ENCODE assay signal across 8 cellular contexts in the genomic region with DNA sequence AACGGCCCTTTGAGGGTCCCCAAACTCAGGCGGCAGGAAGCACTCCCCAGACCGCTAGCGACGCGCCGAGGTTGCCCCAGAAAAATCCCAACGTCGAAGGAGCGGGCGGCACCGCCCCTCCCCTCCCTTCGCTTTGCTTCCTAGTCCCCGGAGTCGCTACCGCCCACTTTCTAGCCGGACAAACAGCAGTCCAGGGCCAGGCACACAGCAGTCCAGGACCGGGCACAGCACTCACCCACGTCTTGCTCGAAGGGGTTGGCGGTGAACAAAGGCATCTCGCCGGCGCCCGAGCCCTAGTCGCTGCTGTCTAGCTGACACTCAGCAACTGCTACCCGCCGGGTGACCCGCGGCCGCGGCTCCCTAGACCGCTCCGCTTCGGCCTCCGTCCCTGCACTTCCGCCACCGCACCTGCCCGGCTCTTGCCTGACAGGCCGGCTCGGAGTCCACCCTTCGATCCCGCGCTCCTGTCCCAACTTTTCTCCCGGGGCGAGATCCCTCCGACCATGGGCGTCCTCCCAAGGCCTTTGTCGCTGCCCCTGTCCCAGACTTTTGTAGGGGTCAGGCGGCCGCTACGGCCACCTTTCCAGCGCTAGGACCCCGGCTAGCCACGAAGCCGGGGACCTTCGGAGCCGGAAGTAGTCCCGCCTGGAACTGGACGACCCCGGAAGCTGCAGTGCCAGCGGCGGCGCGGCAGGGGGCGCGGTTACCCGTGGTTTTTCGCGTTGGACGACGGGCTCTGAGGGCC. TPM values are rescaled to one million over a fixed set of nuclear protein-coding genes. Genes with fewer than 3 reads are reported as not detected.
DNase-seq lines count a peak whose midpoint lies in the region; ATAC-seq and TF ChIP-seq lines count a peak whose summit lies in the region.

A gene (minus strand): TSS at position 396 of the 745 bp plus-strand sequence. CDS start 121 bp downstream, at position 275.

- peak; percentile 89 for ATAC-seq in effector memory CD8-positive, alpha-beta T cell (replicated peaks)
- peak; percentile 78 for ATAC-seq in memory B cell (ENCODE audit: low read depth)

- DNase-seq in Caki2 (ENCODE audit: low read depth) (peak; percentile 94), GM20000 (ENCODE audit: low spot score) (peak; percentile 91), HT-29 (ENCODE audit: low spot score) (peak; percentile 95), NOMO-1 treated with DMSO at 0.1 percent for 48 hours (lab: John Stamatoyannopoulos, UW; ENCODE audit: unreplicated experiment) (peak; percentile 94), memory B cell (ENCODE audit: low spot score in 2 of 2) (peak; percentile 95 to 99)
- peak; percentile 85 to 88 for DNase-seq in activated CD8-positive, alpha-beta memory T cell treated with anti-CD3 and anti-CD28 coated beads for 4 hours (ENCODE audit: low read depth in 2 of 2)
- DNase-seq in effector memory CD8-positive, alpha-beta T cell, result peak; percentile 91 to 96 (median 95)
- DNase-seq in stimulated activated CD8-positive, alpha-beta memory T cell treated with anti-CD3 and anti-CD28 coated beads, Interleukin-12 subunit alpha, Interleukin-12 subunit beta, amount 100 ng/mL, for 24 hours (ENCODE audit: extremely low read depth), result peak; percentile 71

- in situ Hi-C loops in Caki2 (cut with HindIII; ENCODE audit: low pct_unique_long_range_greater_than_20kb, low sequenced_read_pairs), result no loop called here

- H3K36me3 Mint-ChIP-seq in effector memory CD8-positive, alpha-beta T cell (ENCODE audit: insufficient read depth), result peaks cover 9% of the 10 kb centered on the region
- H3K36me3 Mint-ChIP-seq in memory B cell, result peaks cover 6% of the 10 kb centered on the region

- H3K9me3 Mint-ChIP-seq in effector memory CD8-positive, alpha-beta T cell, result no peaks in the 10 kb centered on the region
- H3K9me3 Mint-ChIP-seq in memory B cell, result no peaks in the 10 kb centered on the region

- TF ChIP-seq CTCF in GM20000 (IDR thresholded peaks at IDR 0.05; ENCODE audit: extremely low read depth, missing control alignments), result peak; percentile 98

- H3K27ac Mint-ChIP-seq in effector memory CD8-positive, alpha-beta T cell, result peak within 1 kb of the TSS; percentile 100
- peak within 1 kb of the TSS; percentile 100 for H3K27ac Mint-ChIP-seq in memory B cell

- H3K4me3 Mint-ChIP-seq in effector memory CD8-positive, alpha-beta T cell, result peak within 1 kb of the TSS; percentile 98 to 99
- peak within 1 kb of the TSS; percentile 99 for H3K4me3 Mint-ChIP-seq in memory B cell

- peaks cover under 1 to 15% of the 10 kb centered on the region in 2 donors for H3K27me3 Mint-ChIP-seq in effector memory CD8-positive, alpha-beta T cell
- no peaks in the 10 kb centered on the region for H3K27me3 Mint-ChIP-seq in memory B cell

- peaks cover 22 to 31% of the 10 kb centered on the region in 2 donors for H3K4me1 Mint-ChIP-seq in effector memory CD8-positive, alpha-beta T cell (ENCODE audit: low read depth in 2 of 2)
- H3K4me1 Mint-ChIP-seq in memory B cell, result peaks cover 20% of the 10 kb centered on the region

RNA-seq across cellular contexts. Expression of the gene that starts here (rescaled TPM):
- total RNA-seq in Caki2 (2014; rRNA removed; shearing (Covaris generic); ENCODE audit: low replicate concordance), result 14.0 and 20.9 TPM in 2 replicates
- total RNA-seq in HT-29 (2014; rRNA removed; shearing (Covaris generic)), result 8.3 and 9.0 TPM in 2 replicates

Comparison
In these comparisons a context has a peak if more than half of its experiments do, and no peak if none do; other contexts are left out.
1. Peak in every context shown above with its lines: DNase-seq and ATAC-seq.